Comparison of ENCODE assay signal across 8 cellular contexts in the genomic region with DNA sequence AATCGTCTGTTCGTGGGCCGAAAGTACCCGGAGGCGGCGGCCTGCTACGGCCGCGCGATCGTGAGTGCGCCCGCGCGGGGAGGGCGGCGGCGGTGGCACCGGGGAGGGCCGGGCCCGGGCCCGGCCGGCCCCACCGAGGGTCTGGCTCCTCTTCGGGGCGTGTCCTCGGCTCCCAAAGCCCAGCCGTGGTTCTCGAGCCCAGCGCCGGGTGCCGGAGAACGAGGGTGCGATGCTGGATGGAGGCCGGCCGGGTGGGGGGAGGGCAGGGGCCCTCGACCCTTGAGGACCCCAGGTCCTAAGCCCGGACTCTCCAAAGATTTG. TPM values are rescaled to one million over a fixed set of nuclear protein-coding genes. Genes with fewer than 3 reads are reported as not detected.
DNase-seq lines count a peak whose midpoint lies in the region; ATAC-seq and TF ChIP-seq lines count a peak whose summit lies in the region.

No MANE protein-coding gene starts in this region.

- H3K4me3 ChIP-seq in GM12865 (ENCODE audit: low read depth, low read length) (peak overlapping the region; percentile 83), fibroblast of lung (replicated peaks in 1 of 4; ENCODE audit: control extremely low read depth in 1 of 4, insufficient read depth in 1 of 4, low read depth in 3 of 4, low read length in 4 of 4) (peak overlapping the region; percentile 72 to 88 (median 85)), retinal pigment epithelial cell (ENCODE audit: low read length) (peak overlapping the region; percentile 73)

- CTCF ChIA-PET in RWPE1 (lab: Yijun Ruan, JAX) = interaction anchor here (1.1 kb wide), 1 partner anchor 19 kb away, joined by 4 read pairs; no protein-coding TSS in a partner anchor

- no peak overlapping the region for H2AFZ ChIP-seq in fibroblast of lung (ENCODE audit: low read length)

- no peak for ATAC-seq in HG03354 (IDR thresholded peaks at IDR 0.05; ENCODE audit: poor library complexity, severe bottlenecking, unreplicated experiment)
- ATAC-seq in HG02798 (IDR thresholded peaks at IDR 0.05; ENCODE audit: poor library complexity, unreplicated experiment) = no peak

- peaks cover 31% of the 10 kb centered on the region for H3K79me2 ChIP-seq in fibroblast of lung (ENCODE audit: control insufficient read depth, insufficient read depth, low read length)

- H3K27me3 ChIP-seq in fibroblast of lung (ENCODE audit: control insufficient read depth, insufficient read depth, low read length) = no peaks in the 10 kb centered on the region

- TF ChIP-seq CTCF in GM12865 (IDR thresholded peaks at IDR 0.05; ENCODE audit: insufficient read depth, low read depth, low read length, missing control alignments) (no peak), RWPE1 (conservative IDR thresholded peaks at IDR 0.05; ENCODE audit: low read depth) (no peak), fibroblast of lung (conservative IDR thresholded peaks at IDR 0.05 in 1 of 2, IDR thresholded peaks at IDR 0.05 in 1 of 2; ENCODE audit: low read depth in 1 of 2, low read length in 2 of 2) (no peak), retinal pigment epithelial cell (conservative IDR thresholded peaks at IDR 0.05; ENCODE audit: low read depth, low read length) (no peak)

- H3K9me3 ChIP-seq in fibroblast of lung (ENCODE audit: control insufficient read depth, insufficient read depth, low read depth, low read length) = no peaks in the 10 kb centered on the region

- H4K20me1 ChIP-seq in fibroblast of lung (ENCODE audit: control insufficient read depth, extremely low read depth, insufficient read depth, low read length) = no peaks in the 10 kb centered on the region

- H3K36me3 ChIP-seq in fibroblast of lung (ENCODE audit: control insufficient read depth, insufficient read depth, low read length) = peaks cover 26% of the 10 kb centered on the region

- peak overlapping the region; percentile 99 for H3K4me2 ChIP-seq in fibroblast of lung (ENCODE audit: extremely low read depth, insufficient read depth, low read length)

- H3K4me1 ChIP-seq in fibroblast of lung (ENCODE audit: control insufficient read depth, extremely low read depth, insufficient read depth, low read length) = peaks cover 18% of the 10 kb centered on the region

- POLR2A ChIA-PET in RWPE1 (lab: Yijun Ruan, JAX; ENCODE audit: low non-redundant PET) = no interaction called here

- DNase-seq in GM12865 (ENCODE audit: low read depth) (no peak), RWPE1 (ENCODE audit: low spot score) (no peak), fibroblast of lung (ENCODE audit: low read depth in 2 of 2) (no peak), retinal pigment epithelial cell (ENCODE audit: low read depth) (no peak), NOMO-1 treated with dmso at 0.1 percent for 144 hours (lab: John Stamatoyannopoulos, UW; ENCODE audit: unreplicated experiment) (no peak)
- DNase-seq in stimulated activated CD4-positive, alpha-beta T cell treated with anti-CD3 and anti-CD28 coated beads, Interleukin-4, amount 100 ng/mL, for 24 hours = no peak

- H3K9ac ChIP-seq in fibroblast of lung (ENCODE audit: insufficient read depth, low read length) = peak overlapping the region; percentile 78

- H3K27ac ChIP-seq in RWPE1 (peak overlapping the region; percentile 94), fibroblast of lung (ENCODE audit: insufficient read depth, low read length) (peak overlapping the region; percentile 73)

RNA-seq across cellular contexts. Expression of a gene that starts 0.4 kb away (rescaled TPM):
- 114 and 133 TPM in 2 replicates for total RNA-seq in fibroblast of lung
- 94.6 and 146 TPM in 2 replicates for polyA plus RNA-seq in fibroblast of lung
- 99.4 and 161 TPM in 2 replicates for polyA plus RNA-seq in fibroblast of lung (2012)
- polyA minus RNA-seq in fibroblast of lung (ENCODE audit: low replicate concordance) = 143 and 175 TPM in 2 replicates

RNA-seq across cellular contexts. Expression of a gene that starts 3.5 kb away (rescaled TPM):
- 19.8 and 23.8 TPM in 2 replicates for total RNA-seq in fibroblast of lung
- 31.5 and 37.8 TPM in 2 replicates for polyA plus RNA-seq in fibroblast of lung
- polyA plus RNA-seq in fibroblast of lung (2012) = 43.0 and 52.7 TPM in 2 replicates
- 49.5 and 60.5 TPM in 2 replicates for polyA minus RNA-seq in fibroblast of lung (ENCODE audit: low replicate concordance)

RNA-seq across cellular contexts. Expression of a gene that starts 5.1 kb away (rescaled TPM):
- total RNA-seq in fibroblast of lung = 2.6 and 7.1 TPM in 2 replicates
- polyA plus RNA-seq in fibroblast of lung = 0.76 and 1.4 TPM in 2 replicates
- 1.4 and 2.8 TPM in 2 replicates for polyA plus RNA-seq in fibroblast of lung (2012)
- polyA minus RNA-seq in fibroblast of lung (ENCODE audit: low replicate concordance) = 1.6 and 2.6 TPM in 2 replicates

RNA-seq across cellular contexts. Expression of a gene that starts 9.6 kb away (rescaled TPM):
- 5.6 and 6.1 TPM in 2 replicates for total RNA-seq in fibroblast of lung
- 2.1 and 3.5 TPM in 2 replicates for polyA plus RNA-seq in fibroblast of lung
- polyA plus RNA-seq in fibroblast of lung (2012) = 6.4 and 9.8 TPM in 2 replicates
- polyA minus RNA-seq in fibroblast of lung (ENCODE audit: low replicate concordance) = 10.2 and 15.5 TPM in 2 replicates

RNA-seq across cellular contexts. Expression of a gene that starts 12.7 kb away (rescaled TPM):
- total RNA-seq in fibroblast of lung = 27.7 and 29.6 TPM in 2 replicates
- 35.4 and 39.7 TPM in 2 replicates for polyA plus RNA-seq in fibroblast of lung
- 49.7 and 60.2 TPM in 2 replicates for polyA plus RNA-seq in fibroblast of lung (2012)
- polyA minus RNA-seq in fibroblast of lung (ENCODE audit: low replicate concordance) = 36.3 and 40.9 TPM in 2 replicates
